Comparison of ENCODE assay signal across 24 cellular contexts in genomic region chr2:177465400-177466138, GRCh38.
"Had no signal": no experiment of that assay in that cellular context is flagged by ENCODE, and none has a peak within 500 bp of the region (broad histone marks: within the 10 kb centered on the region; RNA-seq: fewer than 3 reads in every experiment).

No MANE protein-coding gene starts in this region.

- FAIRE-seq: RCC 7860 had no signal

- H3K27me3 Mint-ChIP-seq: activated naive CD8-positive, alpha-beta T cell had no signal

- H3K4me3 ChIP-seq: SJSA1 had no signal

- H3K4me2 ChIP-seq: KMS-11 had no signal

- H3K27ac Mint-ChIP-seq: activated CD8-positive, alpha-beta T cell treated with anti-CD3 and anti-CD28 coated beads, Interleukin-2, amount 10 ng/mL, durations not matched to agents 7 days and 5 days; activated naive CD8-positive, alpha-beta T cell; activated T-helper 1 cell treated with anti-CD3 and anti-CD28 coated beads, Interleukin-12 subunit alpha, Interleukin-12 subunit beta, Interleukin-2, Interleukin-4 antibody, amounts not matched to agents 30 ng/mL and 10 ng/mL and 1 ng/mL, durations not matched to agents 14 hours and 24 hours and 36 hours had no signal

- H3K4me3 Mint-ChIP-seq: activated CD8-positive, alpha-beta T cell treated with anti-CD3 and anti-CD28 coated beads, Interleukin-2, amount 10 ng/mL, durations not matched to agents 7 days and 5 days; activated naive CD8-positive, alpha-beta T cell; activated T-helper 1 cell treated with anti-CD3 and anti-CD28 coated beads, Interleukin-12 subunit alpha, Interleukin-12 subunit beta, Interleukin-2, Interleukin-4 antibody, amounts not matched to agents 30 ng/mL and 10 ng/mL and 1 ng/mL, durations not matched to agents 14 hours and 24 hours and 36 hours had no signal

- ATAC-seq: activated CD4-positive, CD25-positive, alpha-beta regulatory T cell treated with anti-CD3 and anti-CD28 coated beads, Interleukin-2, amount 50 U/mL, for 24 hours; activated CD8-positive, alpha-beta T cell treated with anti-CD3 and anti-CD28 coated beads, Interleukin-2, amount 10 ng/mL, durations not matched to agents 7 days and 5 days; PC-3; SK-N-SH treated with all-trans-retinoic acid at 6 μM for 48 hours had no signal

- DNase-seq: activated CD4-positive, alpha-beta T cell treated with anti-CD3 and anti-CD28 coated beads for 4 hours; activated CD8-positive, alpha-beta memory T cell treated with anti-CD3 and anti-CD28 coated beads, Interleukin-2, amount 50 U/mL, for 48 hours; activated CD8-positive, alpha-beta T cell treated with anti-CD3 and anti-CD28 coated beads, Interleukin-2, amount 10 ng/mL, durations not matched to agents 7 days and 5 days; activated effector memory CD4-positive, alpha-beta T cell treated with Interleukin-2 at 50 U/mL for 16 hours; activated naive CD4-positive, alpha-beta T cell treated with Interleukin-2 at 50 U/mL for 16 hours; activated T-cell treated with anti-CD3 and anti-CD28 coated beads, Interleukin-2, amount 50 U/mL, for 1 hour; cerebellar nuclear complex; NCI-H1092; NCI-H1417; NCI-H2029; NCI-H345; NCI-H510A; NCI-H526 treated with DMSO at 0.1 percent for 48 hours; NK-92 treated with Interleukin-12 subunit alpha and Interleukin-12 subunit beta, amount 100 ng/mL, for 24 hours; PC-3; SHP77; SW 1271 had no signal

- H3K27ac ChIP-seq: KMS-11, SJSA1 had no signal

- H3K27me3 ChIP-seq: SJSA1 had no signal
